1 cellular context compared by ENCODE assay signal in genomic region chr6:146980900-146981329, GRCh38.
TF ChIP-seq lines count a peak whose summit lies in the region.

No MANE protein-coding gene starts in this region.

TF ChIP-seq in HepG2, 621 proteins besides CTCF, POLR2A, EP300 and RAD21 (continued from another document and continues in another):
- TF ChIP-seq HIVEP1 (CRISPR knock-in tag; IDR thresholded peaks at IDR 0.05): no peak
- TF ChIP-seq NKX3-1 (CRISPR knock-in tag; IDR thresholded peaks at IDR 0.05): 0 out of 2 replicates have a peak, but pooled peaks have one; percentile 41
- TF ChIP-seq STAT5B (CRISPR knock-in tag; IDR thresholded peaks at IDR 0.05): 0 out of 2 replicates have a peak, but pooled peaks have one; percentile 58
- peak; percentile 86 for TF ChIP-seq PHF21A (CRISPR knock-in tag; IDR thresholded peaks at IDR 0.05)
- TF ChIP-seq ZNF614 (CRISPR knock-in tag; IDR thresholded peaks at IDR 0.05; ENCODE audit: borderline replicate concordance): peak; percentile 92
- TF ChIP-seq STAG1 (CRISPR knock-in tag; IDR thresholded peaks at IDR 0.05): peak; percentile 15; the same call in 1 of the 2 replicates
- TF ChIP-seq IRF2 (CRISPR knock-in tag; IDR thresholded peaks at IDR 0.05): peak; percentile 73; the same call in 1 of the 2 replicates
- peak; percentile 77 for TF ChIP-seq FOSL2 (CRISPR knock-in tag; IDR thresholded peaks at IDR 0.05)
- peak; percentile 62; the same call in 1 of the 2 replicates for TF ChIP-seq FOXA1 (IDR thresholded peaks at IDR 0.05)
- peak; percentile 66 for TF ChIP-seq FOXA1 (CRISPR knock-in tag; IDR thresholded peaks at IDR 0.05)
- TF ChIP-seq FOXK1 (CRISPR knock-in tag; IDR thresholded peaks at IDR 0.05; ENCODE audit: borderline replicate concordance, low read depth): peak; percentile 43; the same call in 1 of the 2 replicates
- peak; percentile 63; the same call in 1 of the 2 replicates for TF ChIP-seq MEIS1 (CRISPR knock-in tag; IDR thresholded peaks at IDR 0.05; ENCODE audit: borderline replicate concordance)
- TF ChIP-seq ISL2 (CRISPR knock-in tag; IDR thresholded peaks at IDR 0.05): peak; percentile 99
- no peak for TF ChIP-seq CREB1 (IDR thresholded peaks at IDR 0.05)
- peak; percentile 75 for TF ChIP-seq CREB1 (CRISPR knock-in tag; IDR thresholded peaks at IDR 0.05)
- 0 out of 2 replicates have a peak, but pooled peaks have one; percentile 24 for TF ChIP-seq NFYC (CRISPR knock-in tag; IDR thresholded peaks at IDR 0.05)
- TF ChIP-seq ZNF800 (CRISPR knock-in tag; IDR thresholded peaks at IDR 0.05): no peak
- TF ChIP-seq NR2F2 (IDR thresholded peaks at IDR 0.05; ENCODE audit: borderline replicate concordance, low read depth): peak; percentile 85; the same call in 1 of the 2 replicates
- TF ChIP-seq KLF11 (CRISPR knock-in tag; IDR thresholded peaks at IDR 0.05): no peak
- peak; percentile 64; the same call in 1 of the 2 replicates for TF ChIP-seq SMYD3 (CRISPR knock-in tag; IDR thresholded peaks at IDR 0.05)
- TF ChIP-seq TEAD2 (CRISPR knock-in tag; IDR thresholded peaks at IDR 0.05): no peak
- peak; percentile 43; the same call in 1 of the 2 replicates for TF ChIP-seq KDM4B (CRISPR knock-in tag; IDR thresholded peaks at IDR 0.05)
- 0 out of 2 replicates have a peak, but pooled peaks have one; percentile 17 for TF ChIP-seq KMT2B (CRISPR knock-in tag; IDR thresholded peaks at IDR 0.05)
- peak; percentile 5; the same call in 1 of the 2 replicates for TF ChIP-seq FOSL1 (CRISPR knock-in tag; IDR thresholded peaks at IDR 0.05; ENCODE audit: borderline replicate concordance)
- peak; percentile 77; the same call in 1 of the 2 replicates for TF ChIP-seq THRA (CRISPR knock-in tag; IDR thresholded peaks at IDR 0.05; ENCODE audit: borderline replicate concordance)
- TF ChIP-seq HMG20B (CRISPR knock-in tag; conservative IDR thresholded peaks at IDR 0.05): peak; percentile 90
- no peak for TF ChIP-seq CSRNP2 (CRISPR knock-in tag; conservative IDR thresholded peaks at IDR 0.05; ENCODE audit: low read depth)
- TF ChIP-seq KDM3A (CRISPR knock-in tag; IDR thresholded peaks at IDR 0.05; ENCODE audit: low read depth): peak; percentile 87
- no peak for TF ChIP-seq PCBP1 (IDR thresholded peaks at IDR 0.05; ENCODE audit: borderline replicate concordance, low read depth, low read length)
- TF ChIP-seq ISX (CRISPR knock-in tag; conservative IDR thresholded peaks at IDR 0.05): no peak
- peak; percentile 90 for TF ChIP-seq BRF2 (CRISPR knock-in tag; IDR thresholded peaks at IDR 0.05)
- peak; percentile 17; the same call in 1 of the 2 replicates for TF ChIP-seq JUND (CRISPR knock-in tag; IDR thresholded peaks at IDR 0.05)
- TF ChIP-seq GTF3A (CRISPR knock-in tag; conservative IDR thresholded peaks at IDR 0.05): no peak
- peak; percentile 98 for TF ChIP-seq RERE (CRISPR knock-in tag; IDR thresholded peaks at IDR 0.05; ENCODE audit: low read depth)
- peak; percentile 85; the same call in 1 of the 2 replicates for TF ChIP-seq ZNF772 (CRISPR knock-in tag; IDR thresholded peaks at IDR 0.05)
- peak; percentile 69 for TF ChIP-seq SKI (IDR thresholded peaks at IDR 0.05; ENCODE audit: partially characterized antibody)
- no peak for TF ChIP-seq SOX6 (IDR thresholded peaks at IDR 0.05)
- peak; percentile 99 for TF ChIP-seq SOX6 (CRISPR knock-in tag; IDR thresholded peaks at IDR 0.05)
- TF ChIP-seq ZNF224 (CRISPR knock-in tag; IDR thresholded peaks at IDR 0.05): no peak
- TF ChIP-seq MEIS2 (CRISPR knock-in tag; IDR thresholded peaks at IDR 0.05): no peak
- TF ChIP-seq EHMT2 (IDR thresholded peaks at IDR 0.05; ENCODE audit: borderline replicate concordance, low read depth, low read length): 0 out of 2 replicates have a peak, but pooled peaks have one; percentile 41
- no peak for TF ChIP-seq ZNF776 (CRISPR knock-in tag; IDR thresholded peaks at IDR 0.05)
- TF ChIP-seq EEA1 (CRISPR knock-in tag; IDR thresholded peaks at IDR 0.05; ENCODE audit: borderline replicate concordance): no peak
- TF ChIP-seq ONECUT2 (CRISPR knock-in tag; IDR thresholded peaks at IDR 0.05): peak; percentile 98
- TF ChIP-seq TBX3 (IDR thresholded peaks at IDR 0.05; ENCODE audit: borderline replicate concordance): peak; percentile 77; the same call in 1 of the 2 replicates
- peak; percentile 90 for TF ChIP-seq FOXP4 (CRISPR knock-in tag; IDR thresholded peaks at IDR 0.05)
- no peak for TF ChIP-seq ZNF589 (CRISPR knock-in tag; conservative IDR thresholded peaks at IDR 0.05)
- TF ChIP-seq HNF4A (CRISPR knock-in tag; IDR thresholded peaks at IDR 0.05): peak; percentile 97
- peak; percentile 75 for TF ChIP-seq ERF (CRISPR knock-in tag; IDR thresholded peaks at IDR 0.05)
- peak; percentile 52; the same call in 1 of the 2 replicates for TF ChIP-seq TCF7L2 (IDR thresholded peaks at IDR 0.05; ENCODE audit: low read depth, low read length)
- peak; percentile 86 for TF ChIP-seq POGZ (CRISPR knock-in tag; IDR thresholded peaks at IDR 0.05)
- no peak for TF ChIP-seq TERF1 (CRISPR knock-in tag; IDR thresholded peaks at IDR 0.05)
- peak; percentile 79 for TF ChIP-seq ZNF781 (CRISPR knock-in tag; IDR thresholded peaks at IDR 0.05; ENCODE audit: borderline replicate concordance, not compliant biosample characterization)
- peak; percentile 59; the same call in 1 of the 2 replicates for TF ChIP-seq TFE3 (CRISPR knock-in tag; IDR thresholded peaks at IDR 0.05)
- peak; percentile 73; the same call in 1 of the 2 replicates for TF ChIP-seq PPARG (CRISPR knock-in tag; conservative IDR thresholded peaks at IDR 0.05)
- TF ChIP-seq GABPB1 (CRISPR knock-in tag; IDR thresholded peaks at IDR 0.05): 0 out of 2 replicates have a peak, but pooled peaks have one; percentile 26
- no peak for TF ChIP-seq ATAD3A (CRISPR knock-in tag; IDR thresholded peaks at IDR 0.05)
